ENCODE assay signal across 21 cellular contexts in genomic region chr1:81466970-81467369, GRCh38.
DNase-seq lines count a peak whose midpoint lies in the region; ATAC-seq and TF ChIP-seq lines count a peak whose summit lies in the region.
"Had no signal": no experiment of that assay in that cellular context is flagged by ENCODE, and none has a peak within 500 bp of the region (broad histone marks: within the 10 kb centered on the region; RNA-seq: fewer than 3 reads in every experiment).

No MANE protein-coding gene starts in this region.

- no peaks in the 10 kb centered on the region for H3K4me1 Mint-ChIP-seq in activated CD4-positive, alpha-beta memory T cell treated with anti-CD3 and anti-CD28 coated beads for 36 hours (ENCODE audit: low read depth)

- no peaks in the 10 kb centered on the region for H3K27me3 Mint-ChIP-seq in activated CD4-positive, alpha-beta memory T cell treated with anti-CD3 and anti-CD28 coated beads for 36 hours
- H3K27me3 Mint-ChIP-seq: CD4-positive, alpha-beta T cell had no signal

- no peak for TF ChIP-seq CTCF in brain microvascular endothelial cell (IDR thresholded peaks at IDR 0.05; ENCODE audit: low read depth, low read length, missing control alignments)

- no peak overlapping the region for H3K27ac Mint-ChIP-seq in activated CD4-positive, alpha-beta memory T cell treated with anti-CD3 and anti-CD28 coated beads for 36 hours
- H3K27ac Mint-ChIP-seq: CD4-positive, alpha-beta T cell had no signal

- H3K4me3 Mint-ChIP-seq in activated CD4-positive, alpha-beta memory T cell treated with anti-CD3 and anti-CD28 coated beads for 36 hours: no peak overlapping the region
- H3K4me3 Mint-ChIP-seq: CD4-positive, alpha-beta T cell had no signal

- peaks cover 22% of the 10 kb centered on the region for H3K4me1 ChIP-seq in HUES48 (ENCODE audit: control insufficient read depth, insufficient read depth, low read length)
- H3K4me1 ChIP-seq in SJCRH30: peaks cover 16% of the 10 kb centered on the region
- H3K4me1 ChIP-seq: A549, Caco-2 had no signal

- no peaks in the 10 kb centered on the region for H3K9me3 Mint-ChIP-seq in activated CD4-positive, alpha-beta memory T cell treated with anti-CD3 and anti-CD28 coated beads for 36 hours
- H3K9me3 Mint-ChIP-seq: CD4-positive, alpha-beta T cell had no signal

- H3K9ac ChIP-seq in HUES48 (ENCODE audit: low read depth, low read length): no peak overlapping the region

- no peaks in the 10 kb centered on the region for H3K36me3 Mint-ChIP-seq in activated CD4-positive, alpha-beta memory T cell treated with anti-CD3 and anti-CD28 coated beads for 36 hours

- in situ Hi-C loops in brain microvascular endothelial cell (cut with HindIII; ENCODE audit: low pct_ligation_motif_present, low sequenced_read_pairs): no loop called here

- intact Hi-C loops in activated CD4-positive, alpha-beta memory T cell treated with anti-CD3 and anti-CD28 coated beads for 36 hours (cut with micrococcal nuclease): no loop called here

- H3K4me3 ChIP-seq in HUES48 (ENCODE audit: low read depth, low read length): no peak overlapping the region
- H3K4me3 ChIP-seq in SJCRH30: peak overlapping the region; percentile 33
- H3K4me3 ChIP-seq in brain microvascular endothelial cell (ENCODE audit: low read depth, low read length): no peak overlapping the region
- H3K4me3 ChIP-seq: A549, MG63, PC-9 had no signal

- POLR2A ChIA-PET in activated CD4-positive, alpha-beta memory T cell treated with anti-CD3 and anti-CD28 coated beads for 36 hours (lab: Charles Lee): no interaction called here

- H3K36me3 ChIP-seq in HUES48 (ENCODE audit: control insufficient read depth, insufficient read depth, low read length) (no peaks in the 10 kb centered on the region), SJCRH30 (no peaks in the 10 kb centered on the region), brain microvascular endothelial cell (replicated peaks) (no peaks in the 10 kb centered on the region)
- H3K36me3 ChIP-seq: MG63 had no signal

- H3K27me3 ChIP-seq in HUES48 (ENCODE audit: control insufficient read depth, insufficient read depth, low read length) (no peaks in the 10 kb centered on the region), SJCRH30 (no peaks in the 10 kb centered on the region), brain microvascular endothelial cell (replicated peaks) (no peaks in the 10 kb centered on the region)
- H3K27me3 ChIP-seq: MG63 had no signal

- CTCF ChIA-PET in activated CD4-positive, alpha-beta memory T cell treated with anti-CD3 and anti-CD28 coated beads for 36 hours (lab: Charles Lee): no interaction called here

- no peak for ATAC-seq in GM18498 (IDR thresholded peaks at IDR 0.05; ENCODE audit: unreplicated experiment)
- ATAC-seq: A549 had no signal

- H3K9me3 ChIP-seq in HUES48 (ENCODE audit: control insufficient read depth, insufficient read depth, low read length) (no peaks in the 10 kb centered on the region), SJCRH30 (replicated peaks) (no peaks in the 10 kb centered on the region)
- H3K9me3 ChIP-seq: A549, Caco-2, MG63 had no signal

- peak overlapping the region; percentile 45 for H3K27ac ChIP-seq in HUES48 (ENCODE audit: low read depth, low read length)
- H3K27ac ChIP-seq in SJCRH30: peak overlapping the region; percentile 89
- no peak overlapping the region for H3K27ac ChIP-seq in brain microvascular endothelial cell
- H3K27ac ChIP-seq: A549, PC-9, RWPE1 had no signal

- DNase-seq in SJCRH30: peak in 1 of 2 experiments; percentile 55
- peak; percentile 23 for DNase-seq in left kidney (ENCODE audit: low read depth, low spot score)
- peak; percentile 13 for DNase-seq in renal cortical epithelial cell (ENCODE audit: low read depth)
- DNase-seq in brain microvascular endothelial cell: no peak
- DNase-seq in activated CD4-positive, alpha-beta memory T cell treated with anti-CD3 and anti-CD28 coated beads for 36 hours: no peak
- DNase-seq: Caco-2; CD4-positive, alpha-beta T cell; GDM1; GOT3; IMR-90; Karpas-422; MG63; NCI-H1048; NCI-H1694; NCI-H524; PC-9; SIG-M5 had no signal

Comparison
In these comparisons a context has a peak if more than half of its experiments do, and no peak if none do; other contexts are left out.
1. DNase-seq: peak in left kidney (single experiment) and renal cortical epithelial cell (single experiment); none in brain microvascular endothelial cell (single experiment) and activated CD4-positive, alpha-beta memory T cell treated with anti-CD3 and anti-CD28 coated beads for 36 hours (single experiment).